ENCODE assay signal across 23 cellular contexts in the genomic region with DNA sequence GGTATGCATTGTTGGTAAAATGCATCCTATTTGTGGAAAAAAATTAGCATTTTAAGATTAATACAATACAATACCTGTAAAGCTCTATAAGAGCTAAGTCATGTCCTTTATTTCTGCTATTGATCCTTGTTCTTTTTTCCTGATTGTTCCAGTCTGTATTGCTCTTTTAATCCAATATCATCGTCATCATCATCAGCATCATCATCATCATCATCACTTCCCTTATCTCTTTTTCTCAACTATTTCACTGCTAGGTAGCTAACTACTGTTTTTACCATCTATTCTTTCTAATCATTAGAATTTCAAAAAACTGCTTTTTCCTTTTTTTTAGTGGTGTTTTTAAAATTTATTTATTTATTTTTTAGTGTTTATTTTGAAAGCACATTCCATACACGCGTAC.
DNase-seq lines count a peak whose midpoint lies in the region; ATAC-seq, FAIRE-seq and TF ChIP-seq lines count a peak whose summit lies in the region.
"Had no signal": no experiment of that assay in that cellular context is flagged by ENCODE, and none has a peak within 500 bp of the region (broad histone marks: within the 10 kb centered on the region; RNA-seq: fewer than 3 reads in every experiment).

No MANE protein-coding gene starts in this region.

- no peak for TF ChIP-seq POLR2A in HepG2 (IDR thresholded peaks at IDR 0.05; ENCODE audit: insufficient read depth in 1 of 2, low read depth in 2 of 2, low read length in 2 of 2)
- TF ChIP-seq POLR2A in right lobe of liver (IDR thresholded peaks at IDR 0.05): no peak

- ATAC-seq in HepG2 (no peak), right lobe of liver (no peak), GM18907 (IDR thresholded peaks at IDR 0.05; ENCODE audit: unreplicated experiment) (no peak)
- ATAC-seq: A549, HCT116 had no signal

- in situ Hi-C loops in HepG2 (cut with HindIII; ENCODE audit: extremely low pct_ligation_motif_present, low pct_unique_long_range_greater_than_20kb): loop anchor here (10.0 kb wide), 1 partner anchor 251 kb away; no protein-coding TSS in a partner anchor

- BruUV-seq in HepG2 (replicated peaks; lab: Mats Ljungman, UMichigan): no TSS peak

- H3K27ac ChIP-seq in HepG2 (ENCODE audit: extremely low read length, insufficient read depth, low read length) (no peak overlapping the region), right lobe of liver (no peak overlapping the region), parathyroid adenoma (peak overlapping the region; percentile 24), MM.1S (ENCODE audit: low read length) (no peak overlapping the region)
- H3K27ac ChIP-seq: A549; BLaER1 treated with 17β-estradiol and CSF1 and Interleukin-3, amounts not matched to agents 10 nM and 100 nM; GM23248 had no signal

- intact Hi-C loops in HepG2 (cut with micrococcal nuclease; ENCODE audit: unreplicated experiment): no loop called here
- intact Hi-C loops in right lobe of liver (cut with DNase I): no loop called here

- H3K9ac ChIP-seq in HepG2 (ENCODE audit: insufficient read depth, low read depth, low read length): no peak overlapping the region
- no peak overlapping the region for H3K9ac ChIP-seq in parathyroid adenoma
- no peak overlapping the region for H3K9ac ChIP-seq in MM.1S (ENCODE audit: low read length)
- H3K9ac ChIP-seq: BLaER1 treated with 17β-estradiol and CSF1 and Interleukin-3, amounts not matched to agents 10 nM and 100 nM; GM23248 had no signal

- TF ChIP-seq EP300 in HepG2 (IDR thresholded peaks at IDR 0.05; ENCODE audit: low read depth in 2 of 2, low read length in 2 of 2) (no peak), HepG2 (CRISPR knock-in tag; IDR thresholded peaks at IDR 0.05; ENCODE audit: borderline replicate concordance) (no peak)

- H3K4me3 ChIP-seq in HepG2 (replicated peaks in 1 of 3; ENCODE audit: insufficient read depth in 1 of 3, low read depth in 2 of 3, low read length in 3 of 3) (no peak overlapping the region), right lobe of liver (no peak overlapping the region), WI38 (ENCODE audit: low read depth, low read length) (peak overlapping the region; percentile 23; the same call in 1 of the 2 replicates), parathyroid adenoma (ENCODE audit: low read depth, low read length) (no peak overlapping the region), MM.1S (ENCODE audit: low read length) (no peak overlapping the region)
- H3K4me3 ChIP-seq: A549; BLaER1 treated with 17β-estradiol and CSF1 and Interleukin-3, amounts not matched to agents 10 nM and 100 nM; GM23248 had no signal

- no peaks in the 10 kb centered on the region for H3K9me3 ChIP-seq in HepG2 (ENCODE audit: low read length)
- H3K9me3 ChIP-seq in right lobe of liver: no peaks in the 10 kb centered on the region
- H3K9me3 ChIP-seq in parathyroid adenoma (ENCODE audit: control insufficient read depth, low read length): no peaks in the 10 kb centered on the region
- H3K9me3 ChIP-seq in MM.1S (replicated peaks; ENCODE audit: insufficient read depth, low read length): no peaks in the 10 kb centered on the region
- H3K9me3 ChIP-seq: A549; BE2C; BLaER1 treated with 17β-estradiol and CSF1 and Interleukin-3, amounts not matched to agents 10 nM and 100 nM had no signal

- 93% methylated on average over 3 of the region's 3 CpGs for WGBS in HepG2 (ENCODE audit: low lambda C conversion rate)
- WGBS in right lobe of liver (ENCODE audit: insufficient coverage, low coverage, low lambda C conversion rate, missing lambda C conversion rate): 66% methylated on average over 3 of the region's 3 CpGs

- H3K79me2 ChIP-seq in HepG2 (ENCODE audit: insufficient read depth, low read length) (no peaks in the 10 kb centered on the region), parathyroid adenoma (no peaks in the 10 kb centered on the region), MM.1S (ENCODE audit: low read length) (no peaks in the 10 kb centered on the region)

- no peak overlapping the region for H2AFZ ChIP-seq in HepG2 (ENCODE audit: low read length)
- H2AFZ ChIP-seq in parathyroid adenoma: peak overlapping the region; percentile 57
- H2AFZ ChIP-seq in MM.1S (ENCODE audit: low read length): no peak overlapping the region
- H2AFZ ChIP-seq: GM23248 had no signal

- no peak overlapping the region for H3K4me2 ChIP-seq in HepG2 (ENCODE audit: low read depth, low read length)
- H3K4me2 ChIP-seq in parathyroid adenoma (ENCODE audit: low read length): no peak overlapping the region
- H3K4me2 ChIP-seq in MM.1S (ENCODE audit: low read depth, low read length): no peak overlapping the region
- H3K4me2 ChIP-seq: A549; BLaER1 treated with 17β-estradiol and CSF1 and Interleukin-3, amounts not matched to agents 10 nM and 100 nM had no signal

- no peaks in the 10 kb centered on the region for H3K27me3 ChIP-seq in HepG2 (ENCODE audit: control insufficient read depth in 1 of 2, insufficient read depth in 2 of 2, low read length in 2 of 2)
- H3K27me3 ChIP-seq in right lobe of liver: no peaks in the 10 kb centered on the region
- H3K27me3 ChIP-seq in parathyroid adenoma (ENCODE audit: control insufficient read depth, insufficient read depth, low read length): no peaks in the 10 kb centered on the region
- H3K27me3 ChIP-seq in MM.1S (replicated peaks; ENCODE audit: insufficient read depth, low read length): no peaks in the 10 kb centered on the region
- H3K27me3 ChIP-seq: BE2C; BLaER1 treated with 17β-estradiol and CSF1 and Interleukin-3, amounts not matched to agents 10 nM and 100 nM had no signal

- H3K4me1 ChIP-seq in HepG2 (ENCODE audit: insufficient read depth, low read length) (peaks cover 28% of the 10 kb centered on the region), right lobe of liver (peaks cover 0 to 14% (median 5%) of the 10 kb centered on the region in 4 donors), parathyroid adenoma (peaks cover 17% of the 10 kb centered on the region), MM.1S (ENCODE audit: low read length) (no peaks in the 10 kb centered on the region)
- H3K4me1 ChIP-seq: BE2C; BLaER1 treated with 17β-estradiol and CSF1 and Interleukin-3, amounts not matched to agents 10 nM and 100 nM had no signal

- FAIRE-seq in HepG2 (lab: Jason Lieb, UNC): no peak
- FAIRE-seq: A549, GM12892, GM19239 had no signal

- H4K20me1 ChIP-seq in HepG2 (ENCODE audit: insufficient read depth, low read length): no peaks in the 10 kb centered on the region; the same call in none of the 2 replicates
- H4K20me1 ChIP-seq in MM.1S (ENCODE audit: insufficient read depth, low read length): no peaks in the 10 kb centered on the region
- H4K20me1 ChIP-seq: BLaER1 treated with 17β-estradiol and CSF1 and Interleukin-3, amounts not matched to agents 10 nM and 100 nM had no signal

- H3K36me3 ChIP-seq in HepG2 (replicated peaks in 1 of 2; ENCODE audit: control insufficient read depth in 1 of 2, insufficient read depth in 2 of 2, low read length in 2 of 2) (peaks cover 11 to 42% of the 10 kb centered on the region in 2 experiments), right lobe of liver (peaks cover 0 to 42% (median 15%) of the 10 kb centered on the region in 4 donors), parathyroid adenoma (ENCODE audit: control insufficient read depth, insufficient read depth, low read length) (no peaks in the 10 kb centered on the region), MM.1S (replicated peaks; ENCODE audit: insufficient read depth, low read length) (no peaks in the 10 kb centered on the region)
- H3K36me3 ChIP-seq: BE2C; BLaER1 treated with 17β-estradiol and CSF1 and Interleukin-3, amounts not matched to agents 10 nM and 100 nM had no signal

- no peaks in the 10 kb centered on the region for H3K9me2 ChIP-seq in MM.1S (replicated peaks; ENCODE audit: insufficient read depth, low read length)

- H3F3A ChIP-seq in MM.1S (ENCODE audit: insufficient read depth, low read length): no peaks in the 10 kb centered on the region

- TF ChIP-seq CTCF in HepG2 (CRISPR knock-in tag; IDR thresholded peaks at IDR 0.05) (no peak), right lobe of liver (IDR thresholded peaks at IDR 0.05) (no peak), WI38 (IDR thresholded peaks at IDR 0.05; ENCODE audit: low read depth, low read length) (no peak), parathyroid adenoma (IDR thresholded peaks at IDR 0.05) (no peak), MM.1S (IDR thresholded peaks at IDR 0.05; ENCODE audit: low read length) (no peak)

- TF ChIP-seq RAD21 in HepG2 (CRISPR knock-in tag; IDR thresholded peaks at IDR 0.05): no peak

- POLR2A ChIA-PET in HepG2 (lab: Yijun Ruan, JAX): interaction anchor here (1.0 to 1.4 kb wide), 2 partner anchors 13 to 77 kb away, joined by 3 read pairs; no protein-coding TSS in a partner anchor

- CTCF ChIA-PET in HepG2 (lab: Yijun Ruan, JAX; ENCODE audit: low intra/inter-chr PET ratio, low total read pairs): no interaction called here

- DNase-seq in HepG2 (ENCODE audit: low spot score) (no peak), right lobe of liver (no peak), MM.1S (no peak)
- DNase-seq: ACHN; AML-193; BE2C; Calu3; CD4-positive, alpha-beta T cell; COR-L47; DMS53; DMS79 treated with DMSO at 0.1 percent for 48 hours; GF-D8; GM23248; H9; HFFc6 had no signal

TF ChIP-seq in HepG2, 621 proteins besides CTCF, POLR2A, EP300 and RAD21:
- TF ChIP-seq ZNF629 (CRISPR knock-in tag; conservative IDR thresholded peaks at IDR 0.05) (no peak), CREB1 (IDR thresholded peaks at IDR 0.05) (peak; percentile 67), CREB1 (CRISPR knock-in tag; IDR thresholded peaks at IDR 0.05) (no peak)
